8 cellular contexts compared by ENCODE assay signal in genomic region chr19:34232566-34233481, GRCh38. TPM values are rescaled to one million over a fixed set of nuclear protein-coding genes. Genes with fewer than 3 reads are reported as not detected.
DNase-seq lines count a peak whose midpoint lies in the region; ATAC-seq and TF ChIP-seq lines count a peak whose summit lies in the region.

No MANE protein-coding gene starts in this region.

- peak overlapping the region in 1 of 7 donors; percentile 21 for H3K27ac Mint-ChIP-seq in CD14-positive monocyte

- TF ChIP-seq CTCF in GM10266 (IDR thresholded peaks at IDR 0.05; ENCODE audit: control insufficient read depth, insufficient read depth, low read depth, missing control alignments), result no peak
- no peak for TF ChIP-seq CTCF in WI38 (IDR thresholded peaks at IDR 0.05; ENCODE audit: low read depth, low read length)
- no peak for TF ChIP-seq CTCF in fibroblast of mammary gland (conservative IDR thresholded peaks at IDR 0.05; ENCODE audit: control insufficient read depth, insufficient read depth, low read depth, low read length)
- TF ChIP-seq CTCF in CD14-positive monocyte (IDR thresholded peaks at IDR 0.05), result no peak

- DNase-seq in GM10266 (ENCODE audit: extremely low spot score), result peak; percentile 50
- peak; percentile 92 for DNase-seq in fibroblast of mammary gland (ENCODE audit: low read depth)
- peak; percentile 49 for DNase-seq in occipital lobe (lab: John Stamatoyannopoulos, UW)
- no peak for DNase-seq in stimulated activated naive CD4-positive, alpha-beta T cell treated with Interleukin-2 at 50 U/mL for 16 hours (lab: John Stamatoyannopoulos, UW)
- no peak for DNase-seq in NCI-H774 (lab: John Stamatoyannopoulos, UW)
- no peak for DNase-seq in CD14-positive monocyte (ENCODE audit: low spot score)

- peaks cover 0 to 2% (median 0%) of the 10 kb centered on the region in 7 donors for H3K9me3 Mint-ChIP-seq in CD14-positive monocyte

- H3K4me3 ChIP-seq in WI38 (ENCODE audit: low read depth, low read length) (peak overlapping the region; percentile 37), fibroblast of mammary gland (ENCODE audit: control insufficient read depth, low read depth, low read length) (no peak overlapping the region)

- peaks cover 29 to 43% of the 10 kb centered on the region in 2 donors for H3K36me3 Mint-ChIP-seq in CD14-positive monocyte

- H3K27me3 Mint-ChIP-seq in CD14-positive monocyte (ENCODE audit: low read depth in 3 of 3), result no peaks in the 10 kb centered on the region

- ATAC-seq in HG03103 (IDR thresholded peaks at IDR 0.05; ENCODE audit: low read depth, unreplicated experiment), result peak; percentile 50

- intact Hi-C loops in CD14-positive monocyte (cut with micrococcal nuclease), result no loop called here

- peaks cover 5% of the 10 kb centered on the region for H3K4me1 Mint-ChIP-seq in CD14-positive monocyte

- H3K4me3 Mint-ChIP-seq in CD14-positive monocyte, result no peak overlapping the region

RNA-seq across cellular contexts. Expression of gene GARRE1, which starts 21.5 kb away (rescaled TPM):
- 20.7 TPM for total RNA-seq in occipital lobe
- polyA plus RNA-seq in CD14-positive monocyte, result 1 to 10 TPM; 1.1 to 2.1 TPM

Comparison
In these comparisons a context has a peak if more than half of its experiments do, and no peak if none do; other contexts are left out.
1. DNase-seq: peak in GM10266 (single experiment), fibroblast of mammary gland (single experiment) and occipital lobe (single experiment); none in stimulated activated naive CD4-positive, alpha-beta T cell treated with Interleukin-2 at 50 U/mL for 16 hours (single experiment), NCI-H774 (single experiment) and CD14-positive monocyte (single experiment).